In genomic region chr3:114231616-114232015, GRCh38 we compare ENCODE assay signal across 17 cellular contexts. TPM values are rescaled to one million over a fixed set of nuclear protein-coding genes. Genes with fewer than 3 reads are reported as not detected.
DNase-seq lines count a peak whose midpoint lies in the region; ATAC-seq and TF ChIP-seq lines count a peak whose summit lies in the region.
"Had no signal": no experiment of that assay in that cellular context is flagged by ENCODE, and none has a peak within 500 bp of the region (broad histone marks: within the 10 kb centered on the region; RNA-seq: fewer than 3 reads in every experiment).

No MANE protein-coding gene starts in this region.

- H3K4me3 ChIP-seq in mucosa of descending colon = no peak overlapping the region
- H3K4me3 ChIP-seq: left lung had no signal

- no peaks in the 10 kb centered on the region for H3K9me3 ChIP-seq in mucosa of descending colon
- H3K9me3 ChIP-seq: left lung had no signal

- H3K4me1 ChIP-seq in mucosa of descending colon (ENCODE audit: low read depth) = no peaks in the 10 kb centered on the region
- H3K4me1 ChIP-seq: left lung had no signal

- H3K36me3 Mint-ChIP-seq in activated T-helper 17 cell treated with anti-CD3 and anti-CD28 coated beads, Interleukin-2, amount 50 U/mL, for 72 hours (ENCODE audit: low read depth) = no peaks in the 10 kb centered on the region

- DNase-seq in stimulated activated CD4-positive, alpha-beta T cell treated with anti-CD3 and anti-CD28 coated beads, Interleukin-4, amount 100 ng/mL, for 24 hours = peak; percentile 46
- no peak for DNase-seq in stimulated activated CD4-positive, alpha-beta T cell treated with anti-CD3 and anti-CD28 coated beads, Interleukin-4, amount 100 ng/mL, for 1 hour
- no peak for DNase-seq in mucosa of descending colon
- DNase-seq in GM20000 (ENCODE audit: low spot score) = no peak
- no peak for DNase-seq in CD1c-positive myeloid dendritic cell (ENCODE audit: extremely low spot score)
- no peak for DNase-seq in T-helper 9 cell
- DNase-seq: amniotic stem cell, cortex of kidney, left lung, MM.1S, NCI-H2107 had no signal

- H3K36me3 ChIP-seq in mucosa of descending colon (ENCODE audit: low read depth) = no peaks in the 10 kb centered on the region
- H3K36me3 ChIP-seq: left lung had no signal

- intact Hi-C loops in mucosa of descending colon (cut with DNase I, micrococcal nuclease) = no loop called here

- peaks cover 31% of the 10 kb centered on the region for H3K4me1 Mint-ChIP-seq in activated T-helper 17 cell treated with anti-CD3 and anti-CD28 coated beads, Interleukin-2, amount 50 U/mL, for 72 hours
- H3K4me1 Mint-ChIP-seq: nephron had no signal

- H3K27ac Mint-ChIP-seq in activated T-helper 17 cell treated with anti-CD3 and anti-CD28 coated beads, Interleukin-2, amount 50 U/mL, for 72 hours = peak overlapping the region; percentile 86
- H3K27ac Mint-ChIP-seq: nephron had no signal

- H3K27me3 Mint-ChIP-seq in activated T-helper 17 cell treated with anti-CD3 and anti-CD28 coated beads, Interleukin-2, amount 50 U/mL, for 72 hours = no peaks in the 10 kb centered on the region

- TF ChIP-seq CTCF in mucosa of descending colon (IDR thresholded peaks at IDR 0.05) = no peak
- no peak for TF ChIP-seq CTCF in GM20000 (IDR thresholded peaks at IDR 0.05; ENCODE audit: extremely low read depth, missing control alignments)

- peak overlapping the region; percentile 57 for H3K4me3 Mint-ChIP-seq in activated T-helper 17 cell treated with anti-CD3 and anti-CD28 coated beads, Interleukin-2, amount 50 U/mL, for 72 hours
- H3K4me3 Mint-ChIP-seq: nephron had no signal

- peak; percentile 75 for ATAC-seq in activated T-helper 17 cell treated with anti-CD3 and anti-CD28 coated beads, Interleukin-2, amount 50 U/mL, for 72 hours (replicated peaks)
- ATAC-seq in mucosa of descending colon (peak; percentile 75), HG02884 (IDR thresholded peaks at IDR 0.05; ENCODE audit: unreplicated experiment) (no peak)
- ATAC-seq: left lung had no signal

- no peaks in the 10 kb centered on the region for H3K9me3 Mint-ChIP-seq in activated T-helper 17 cell treated with anti-CD3 and anti-CD28 coated beads, Interleukin-2, amount 50 U/mL, for 72 hours
- H3K9me3 Mint-ChIP-seq: nephron had no signal

RNA-seq across cellular contexts. Expression of gene ZNF80, which starts 5.8 kb away (rescaled TPM):
- total RNA-seq in activated T-helper 17 cell treated with anti-CD3 and anti-CD28 coated beads, Interleukin-2, amount 50 U/mL, for 72 hours = under 1 TPM; 0.15 to 0.29 TPM
- total RNA-seq in mucosa of descending colon = under 1 TPM in 1 of 3 donors, not detected in 2; 0.19 TPM
- total RNA-seq: fibroblast of lung, HT-29, renal cortical epithelial cell had no signal

RNA-seq across cellular contexts. Expression of gene DRD3, which starts 52.8 kb away (rescaled TPM):
- not detected for total RNA-seq in activated T-helper 17 cell treated with anti-CD3 and anti-CD28 coated beads, Interleukin-2, amount 50 U/mL, for 72 hours
- not detected for total RNA-seq in mucosa of descending colon
- total RNA-seq: fibroblast of lung, HT-29, left lung, renal cortical epithelial cell had no signal
